In the genomic region with DNA sequence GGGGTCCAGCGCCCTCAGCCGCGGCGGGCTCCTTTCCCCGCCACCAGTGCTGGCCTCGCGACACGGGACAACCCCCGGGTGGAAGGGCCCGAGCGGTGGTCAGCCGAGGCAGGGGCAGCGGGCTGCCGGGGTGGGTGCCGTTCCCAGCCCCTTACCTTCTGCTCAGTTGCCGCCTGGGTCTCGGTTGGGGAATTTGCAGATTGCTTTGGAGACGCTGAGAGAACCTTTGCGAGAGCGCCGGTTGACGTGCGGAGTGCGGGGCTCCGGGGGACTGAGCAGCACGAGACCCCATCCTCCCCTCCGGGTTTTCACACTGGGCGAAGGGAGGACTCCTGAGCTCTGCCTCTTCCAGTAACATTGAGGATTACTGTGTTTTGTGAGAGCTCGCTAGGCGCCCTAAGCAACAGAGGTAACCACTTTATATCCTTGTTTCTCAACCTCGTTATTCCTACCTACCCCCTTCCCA, we compare ENCODE assay signal across 8 cellular contexts. TPM values are rescaled to one million over a fixed set of nuclear protein-coding genes. Genes with fewer than 3 reads are reported as not detected.
DNase-seq lines count a peak whose midpoint lies in the region; ATAC-seq and TF ChIP-seq lines count a peak whose summit lies in the region.

No MANE protein-coding gene starts in this region.

- H3K36me3 Mint-ChIP-seq in T-cell = peaks cover 9% of the 10 kb centered on the region

- H3K27ac Mint-ChIP-seq in T-cell = peak overlapping the region; percentile 52 to 66

- H3K9me3 Mint-ChIP-seq in T-cell = no peaks in the 10 kb centered on the region

- H3K27me3 ChIP-seq in rectal smooth muscle tissue (ENCODE audit: control insufficient read depth, insufficient read depth, low read length) = no peaks in the 10 kb centered on the region

- H3K4me3 Mint-ChIP-seq in T-cell = peak overlapping the region; percentile 91 to 96 (median 96)

- CTCF ChIA-PET in T-cell (lab: Charles Lee) = interaction anchor here in 1 of 2 donors (0.6 to 1.4 kb wide), 5 partner anchors 11 to 850 kb away, joined by 3 to 8 read pairs (median 3); partner anchors contain the start of gene NCBP3

- peak; percentile 6 for ATAC-seq in HG02571 (IDR thresholded peaks at IDR 0.05; ENCODE audit: unreplicated experiment)
- peak in 2 of 4 experiments; percentile 1 to 4 for ATAC-seq in T-cell (replicated peaks in 1 of 4)
- no peak for ATAC-seq in GM18511 (IDR thresholded peaks at IDR 0.05; ENCODE audit: unreplicated experiment)

- peak overlapping the region; percentile 80 for H3K9ac ChIP-seq in rectal smooth muscle tissue (ENCODE audit: low read length)

- H3K27ac ChIP-seq in rectal smooth muscle tissue (ENCODE audit: low read depth, low read length) = peak overlapping the region; percentile 98

- no peaks in the 10 kb centered on the region for H3K4me1 ChIP-seq in rectal smooth muscle tissue (ENCODE audit: control insufficient read depth, insufficient read depth, low read length)

- H3K36me3 ChIP-seq in rectal smooth muscle tissue (ENCODE audit: control insufficient read depth, insufficient read depth, low read length) = no peaks in the 10 kb centered on the region

- H3K27me3 Mint-ChIP-seq in T-cell = no peaks in the 10 kb centered on the region

- H3K4me3 ChIP-seq in GM12865 (ENCODE audit: low read depth, low read length) (peak overlapping the region; percentile 98), fibroblast of pulmonary artery (replicated peaks; ENCODE audit: low read depth, low read length) (peak overlapping the region; percentile 85), rectal smooth muscle tissue (ENCODE audit: low read length) (peak overlapping the region; percentile 98)

- TF ChIP-seq CTCF in GM12865 (IDR thresholded peaks at IDR 0.05; ENCODE audit: insufficient read depth, low read depth, low read length, missing control alignments) (no peak), fibroblast of pulmonary artery (IDR thresholded peaks at IDR 0.05; ENCODE audit: low read length, missing control alignments) (no peak)

- DNase-seq in GM12865 (ENCODE audit: low read depth) = peak; percentile 20
- DNase-seq in T-cell = peak in 8 of 34 experiments; percentile 3 to 22 (median 9)
- DNase-seq in fibroblast of pulmonary artery (ENCODE audit: low read depth) = no peak
- DNase-seq in DMS153 (lab: John Stamatoyannopoulos, UW) = no peak
- no peak for DNase-seq in GM19240 (ENCODE audit: insufficient read length, low spot score)

- H3K4me1 Mint-ChIP-seq in T-cell = peaks cover 23 to 37% (median 24%) of the 10 kb centered on the region in 3 donors

- POLR2A ChIA-PET in T-cell (lab: Charles Lee) = interaction anchor here in 1 of 2 donors (1.5 kb wide), 1 partner anchor 30 kb away, joined by 4 read pairs; no protein-coding TSS in a partner anchor

RNA-seq across cellular contexts. Expression of gene CTNS, which starts 0.4 kb away (rescaled TPM):
- total RNA-seq in T-cell = 10 to 100 TPM in 3 of 5 donors, 1 to 10 TPM in 2; 7.1 to 15.9 (median 11.4) TPM

RNA-seq across cellular contexts. Expression of gene SHPK, which starts 0.9 kb away (rescaled TPM):
- 10 to 100 TPM in 3 of 5 donors, 1 to 10 TPM in 2; 6.4 to 12.3 (median 10.5) TPM for total RNA-seq in T-cell

RNA-seq across cellular contexts. Expression of gene TRPV1, which starts 27.7 kb away (rescaled TPM):
- total RNA-seq in T-cell = 1 to 10 TPM; 4.3 to 8.0 (median 6.0) TPM

RNA-seq across cellular contexts. Expression of gene TAX1BP3, which starts 31.4 kb away (rescaled TPM):
- total RNA-seq in T-cell = 10 to 100 TPM in 3 of 5 donors, 1 to 10 TPM in 2; 9.1 to 15.3 (median 14.6) TPM

RNA-seq across cellular contexts. Expression of gene EMC6, which starts 31.7 kb away (rescaled TPM):
- total RNA-seq in T-cell = 10 to 100 TPM; 22.4 to 36.2 (median 33.6) TPM
